ENCODE assay signal across 23 cellular contexts in the genomic region with DNA sequence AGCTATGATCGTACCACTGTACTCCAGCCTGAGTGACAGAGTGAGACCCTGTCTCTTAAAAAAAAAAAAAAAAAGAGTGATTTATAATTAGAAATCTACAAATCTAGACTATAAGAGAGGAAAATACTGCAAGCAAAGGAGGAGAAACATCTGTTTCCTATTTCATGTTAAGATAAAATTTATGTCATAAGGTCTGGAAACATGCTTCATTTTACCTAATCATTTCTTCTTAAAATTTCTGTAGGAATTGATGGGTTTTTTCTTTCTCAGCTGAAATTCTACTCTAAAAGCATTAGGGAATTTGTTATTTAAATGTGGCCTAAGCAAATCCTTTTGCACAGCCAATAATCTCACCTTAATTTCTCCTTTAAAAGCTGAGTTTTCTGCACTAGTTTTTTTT. TPM values are rescaled to one million over a fixed set of nuclear protein-coding genes. Genes with fewer than 3 reads are reported as not detected.
"Had no signal": no experiment of that assay in that cellular context is flagged by ENCODE, and none has a peak within 500 bp of the region (broad histone marks: within the 10 kb centered on the region; RNA-seq: fewer than 3 reads in every experiment).

No MANE protein-coding gene starts in this region.

- ATAC-seq: heart left ventricle; naive thymus-derived CD4-positive, alpha-beta T cell had no signal

- H3K36me3 Mint-ChIP-seq: naive thymus-derived CD4-positive, alpha-beta T cell had no signal

- DNase-seq: colonic mucosa; dermis blood vessel endothelial cell; heart left ventricle; hippocampal formation; kidney glomerular epithelial cell; naive thymus-derived CD4-positive, alpha-beta T cell; ovary; sigmoid colon; stimulated activated CD4-positive, alpha-beta T cell treated with anti-CD3 and anti-CD28 coated beads, Interleukin-2, amount 100 ng/mL, for 48 hours; stimulated activated naive CD4-positive, alpha-beta T cell treated with Interleukin-2 at 50 U/mL for 16 hours; tibial artery; upper lobe of left lung; uterus had no signal

- H3K4me1 ChIP-seq: colonic mucosa, heart left ventricle, right atrium auricular region, sigmoid colon, upper lobe of left lung, uterus had no signal

- H3K27ac ChIP-seq: colonic mucosa, heart left ventricle, ovary, right atrium auricular region, sigmoid colon, skin epidermis, tibial artery, upper lobe of left lung, uterus had no signal

- H3K9me3 ChIP-seq: colonic mucosa, heart left ventricle, ovary, right atrium auricular region, sigmoid colon, tibial artery, upper lobe of left lung, uterus had no signal

- H3K27ac Mint-ChIP-seq: naive thymus-derived CD4-positive, alpha-beta T cell had no signal

- H3K36me3 ChIP-seq: colonic mucosa, heart left ventricle, ovary, right atrium auricular region, sigmoid colon, tibial artery, upper lobe of left lung, uterus had no signal

- H3K9me3 Mint-ChIP-seq: naive thymus-derived CD4-positive, alpha-beta T cell had no signal

- H3K4me3 ChIP-seq: colonic mucosa, heart left ventricle, ovary, right atrium auricular region, sigmoid colon, skin epidermis, tibial artery, upper lobe of left lung, uterus had no signal

- H3K4me3 Mint-ChIP-seq: naive thymus-derived CD4-positive, alpha-beta T cell had no signal

- H3K27me3 ChIP-seq: colonic mucosa, heart left ventricle, ovary, right atrium auricular region, sigmoid colon, tibial artery, upper lobe of left lung, uterus had no signal

- FAIRE-seq: frontal cortex, islet of Langerhans had no signal

RNA-seq across cellular contexts. Expression of a gene that starts 53.1 kb away (rescaled TPM):
- total RNA-seq: colonic mucosa; dermis blood vessel endothelial cell; glomerular endothelial cell; heart left ventricle; lung microvascular endothelial cell; mononuclear cell; naive thymus-derived CD4-positive, alpha-beta T cell; ovary; posterior vena cava; right atrium auricular region; sigmoid colon; upper lobe of left lung; uterus had no signal
- polyA plus RNA-seq: heart left ventricle; liver; naive thymus-derived CD4-positive, alpha-beta T cell; neural cell; sigmoid colon had no signal
